Comparison of ENCODE assay signal across 18 cellular contexts in genomic region chr3:188133646-188134045, GRCh38. TPM values are rescaled to one million over a fixed set of nuclear protein-coding genes. Genes with fewer than 3 reads are reported as not detected.
DNase-seq lines count a peak whose midpoint lies in the region; ATAC-seq and TF ChIP-seq lines count a peak whose summit lies in the region.
"Had no signal": no experiment of that assay in that cellular context is flagged by ENCODE, and none has a peak within 500 bp of the region (broad histone marks: within the 10 kb centered on the region; RNA-seq: fewer than 3 reads in every experiment).

No MANE protein-coding gene starts in this region.

- H3K4me3 ChIP-seq in epithelial cell of proximal tubule (ENCODE audit: low read depth, low read length) (no peak overlapping the region), retinal pigment epithelial cell (ENCODE audit: low read length) (no peak overlapping the region)
- H3K4me3 ChIP-seq: prostate gland, SJCRH30, suprapubic skin had no signal

- TF ChIP-seq CTCF in epithelial cell of proximal tubule (conservative IDR thresholded peaks at IDR 0.05; ENCODE audit: low read depth, low read length) (no peak), retinal pigment epithelial cell (conservative IDR thresholded peaks at IDR 0.05; ENCODE audit: low read depth, low read length) (no peak)

- ATAC-seq in activated CD4-positive, CD25-positive, alpha-beta regulatory T cell treated with anti-CD3 and anti-CD28 coated beads, Interleukin-2, amount 50 U/mL, for 24 hours = peak; percentile 60 to 72
- ATAC-seq in HG03280 (IDR thresholded peaks at IDR 0.05; ENCODE audit: unreplicated experiment) (no peak), GM19467 (IDR thresholded peaks at IDR 0.05; ENCODE audit: unreplicated experiment) (no peak)

- DNase-seq in activated CD4-positive, CD25-positive, alpha-beta regulatory T cell (lab: John Stamatoyannopoulos, UW) = no peak
- DNase-seq in LHCN-M2 (ENCODE audit: low read depth) (peak; percentile 82), epithelial cell of proximal tubule (ENCODE audit: low read depth) (peak; percentile 41), retinal pigment epithelial cell (ENCODE audit: low read depth) (peak; percentile 91), foreskin melanocyte (no peak)
- DNase-seq: activated CD4-positive, alpha-beta T cell treated with anti-CD3 and anti-CD28 coated beads, Interleukin-2, amount 10 ng/mL, durations not matched to agents 7 days and 5 days; activated effector memory CD4-positive, alpha-beta T cell treated with anti-CD3 and anti-CD28 coated beads, Interleukin-2, amount 50 U/mL, for 16 hours; dermis blood vessel endothelial cell; DMS53; NCI-H187; NCI-H446 treated with DMSO at 0.1 percent for 48 hours; SJCRH30; T-helper 9 cell had no signal

RNA-seq across cellular contexts. Expression of gene LPP, which starts 20.3 kb away (rescaled TPM):
- 32.4 and 39.7 TPM in 2 replicates for total RNA-seq in LHCN-M2 (2014; rRNA removed)
- 10.1 TPM for polyA plus RNA-seq in LHCN-M2 (2012)
- total RNA-seq in epithelial cell of proximal tubule = 53.6 and 93.9 TPM in 2 replicates

Comparison
In these comparisons a context has a peak if more than half of its experiments do, and no peak if none do; other contexts are left out.
1. ATAC-seq: peak in activated CD4-positive, CD25-positive, alpha-beta regulatory T cell treated with anti-CD3 and anti-CD28 coated beads, Interleukin-2, amount 50 U/mL, for 24 hours (2 of 2); none in HG03280 (single experiment) and GM19467 (single experiment).
2. DNase-seq: peak in LHCN-M2 (single experiment), epithelial cell of proximal tubule (single experiment) and retinal pigment epithelial cell (single experiment); none in activated CD4-positive, CD25-positive, alpha-beta regulatory T cell (0 of 4) and foreskin melanocyte (single experiment).